Comparison of ENCODE assay signal across 8 cellular contexts in genomic region chr1:120103768-120104167, GRCh38. TPM values are rescaled to one million over a fixed set of nuclear protein-coding genes. Genes with fewer than 3 reads are reported as not detected.
DNase-seq lines count a peak whose midpoint lies in the region; ATAC-seq, FAIRE-seq and TF ChIP-seq lines count a peak whose summit lies in the region.
"Not testable (repeated sequence)": the region's sequence is repeated elsewhere in the genome, so short reads cannot be mapped to it uniquely, and the experiment has no call there.

No MANE protein-coding gene starts in this region.

- H3K36me3 ChIP-seq in RWPE2 (ENCODE audit: low read depth); left lung; lower lobe of right lung; upper lobe of right lung: not testable (repeated sequence)

- intact Hi-C loops in Right ventricle myocardium superior (cut with DNase I); left lung (cut with DNase I); lower lobe of right lung (cut with DNase I); upper lobe of right lung (cut with DNase I): not testable (repeated sequence)

- H3K9me3 Mint-ChIP-seq in naive B cell, result not testable (repeated sequence)

- H3K4me3 Mint-ChIP-seq in naive B cell, result not testable (repeated sequence)

- not testable (repeated sequence) for H3K27me3 ChIP-seq in RWPE2 (ENCODE audit: insufficient read depth, poor library complexity, severe bottlenecking); foreskin keratinocyte; left lung; lower lobe of right lung (ENCODE audit: low read depth); upper lobe of right lung

- H3K27ac Mint-ChIP-seq in naive B cell, result not testable (repeated sequence)

- not testable (repeated sequence) for H3K9me3 ChIP-seq in RWPE2 (ENCODE audit: severe bottlenecking); left lung; lower lobe of right lung; upper lobe of right lung

- peak; percentile 72 for FAIRE-seq in GM12891 (lab: Jason Lieb, UNC)

- H3K27me3 Mint-ChIP-seq in naive B cell, result not testable (repeated sequence)

- TF ChIP-seq POLR2A in GM12891 (IDR thresholded peaks at IDR 0.05; ENCODE audit: low read depth, low read length), result not testable (repeated sequence)

- H3K4me1 ChIP-seq in RWPE2 (ENCODE audit: insufficient read depth, poor library complexity, severe bottlenecking); foreskin keratinocyte; left lung; lower lobe of right lung; upper lobe of right lung: not testable (repeated sequence)

- not testable (repeated sequence) for H3K4me3 ChIP-seq in RWPE2 (ENCODE audit: severe bottlenecking); left lung; lower lobe of right lung; upper lobe of right lung

- not testable (repeated sequence) for DNase-seq in GM12891 (ENCODE audit: insufficient read length, low spot score); RWPE2 (ENCODE audit: low spot score); foreskin keratinocyte; Right ventricle myocardium superior; left lung; lower lobe of right lung; naive B cell; upper lobe of right lung

- not testable (repeated sequence) for H3K27ac ChIP-seq in RWPE2 (ENCODE audit: poor library complexity, severe bottlenecking); foreskin keratinocyte; left lung; lower lobe of right lung; upper lobe of right lung

- peaks cover 8 to 28% (median 13%) of the 10 kb centered on the region in 3 donors for H3K4me1 Mint-ChIP-seq in naive B cell

- ATAC-seq in RWPE2 (ENCODE audit: low read depth), result peak; percentile 61; the same call in 2 of the 3 replicates
- ATAC-seq in foreskin keratinocyte, result peak; percentile 62
- peak; percentile 54 for ATAC-seq in Right ventricle myocardium superior (ENCODE audit: poor library complexity)
- peak; percentile 13 for ATAC-seq in left lung
- peak; percentile 37 to 72 for ATAC-seq in lower lobe of right lung
- peak; percentile 24 to 28 for ATAC-seq in naive B cell (ENCODE audit: low read depth in 2 of 2)
- peak; percentile 78 for ATAC-seq in upper lobe of right lung

- H3K36me3 Mint-ChIP-seq in naive B cell, result not testable (repeated sequence)

- not testable (repeated sequence) for TF ChIP-seq CTCF in RWPE2 (IDR thresholded peaks at IDR 0.05; ENCODE audit: poor library complexity, severe bottlenecking); foreskin keratinocyte (conservative IDR thresholded peaks at IDR 0.05); left lung (IDR thresholded peaks at IDR 0.05); lower lobe of right lung (IDR thresholded peaks at IDR 0.05); upper lobe of right lung (IDR thresholded peaks at IDR 0.05)

RNA-seq across cellular contexts. Expression of gene NOTCH2, which starts 34.3 kb away (rescaled TPM):
- polyA plus RNA-seq in GM12891 (2012; ENCODE audit: low read depth, missing spikeins), result 2.0 TPM
- total RNA-seq in foreskin keratinocyte (44.0 and 51.0 TPM in 2 replicates), Right ventricle myocardium superior (20.1 TPM), left lung (100 to 1,000 TPM in 1 of 2 donors, 10 to 100 TPM in 1; 93.5 to 129 TPM), lower lobe of right lung (101 TPM), upper lobe of right lung (97.3 TPM)
- polyA plus RNA-seq in foreskin keratinocyte (4.8 and 5.5 TPM in 2 replicates), naive B cell (ENCODE audit: low read depth in 6 of 6) (10 to 100 TPM; 45.8 to 70.9 (median 64.7) TPM)

Comparison
In these comparisons a context has a peak if more than half of its experiments do, and no peak if none do; other contexts are left out.
1. ATAC-seq: peak in every context shown above with its lines; median percentile 78 in upper lobe of right lung; 62 in foreskin keratinocyte; 61 in RWPE2; 54 in lower lobe of right lung; 54 in Right ventricle myocardium superior; 26 in naive B cell; 13 in left lung.